ENCODE assay signal across 24 cellular contexts in the genomic region with DNA sequence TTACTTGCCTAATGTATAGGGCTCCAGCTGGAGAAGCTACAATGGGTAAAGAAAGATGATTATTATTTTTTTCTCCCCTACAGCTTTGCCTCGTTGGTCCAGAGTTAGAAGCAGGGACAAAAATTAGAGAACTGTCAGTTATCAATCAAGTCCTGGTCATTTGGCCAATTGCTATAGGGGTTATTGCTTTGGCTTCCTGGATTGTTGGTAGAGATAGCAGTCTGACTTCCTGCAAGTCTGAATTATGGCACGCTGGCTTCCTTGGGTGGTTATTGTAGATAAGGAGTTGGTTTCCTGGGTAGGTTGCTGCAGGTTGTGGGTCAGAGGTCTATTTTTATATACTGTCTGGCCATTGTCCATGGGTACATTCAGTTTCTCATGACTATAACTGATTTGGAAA.
DNase-seq lines count a peak whose midpoint lies in the region; ATAC-seq, FAIRE-seq and TF ChIP-seq lines count a peak whose summit lies in the region.
"Had no signal": no experiment of that assay in that cellular context is flagged by ENCODE, and none has a peak within 500 bp of the region (broad histone marks: within the 10 kb centered on the region; RNA-seq: fewer than 3 reads in every experiment).

No MANE protein-coding gene starts in this region.

- in situ Hi-C loops in HepG2 (cut with HindIII; ENCODE audit: extremely low pct_ligation_motif_present, low pct_unique_long_range_greater_than_20kb): no loop called here
- in situ Hi-C loops in KBM-7 (cut with MboI; ENCODE audit: low pct_unique_long_range_greater_than_20kb, low sequenced_read_pairs): no loop called here

- BruUV-seq in HepG2 (replicated peaks; lab: Mats Ljungman, UMichigan): no TSS peak

- H3K27me3 ChIP-seq in HepG2 (ENCODE audit: control insufficient read depth in 1 of 2, insufficient read depth in 2 of 2, low read length in 2 of 2) (0 out of 5 replicates have a peak, but pooled peaks cover 0 to 2% of the 10 kb centered on the region in 2 experiments), right lobe of liver (no peaks in the 10 kb centered on the region), osteoblast (ENCODE audit: insufficient read depth, low read length) (no peaks in the 10 kb centered on the region)
- H3K27me3 ChIP-seq: BLaER1 treated with 17β-estradiol and CSF1 and Interleukin-3, amounts not matched to agents 10 nM and 100 nM had no signal

- no peak for TF ChIP-seq RAD21 in HepG2 (CRISPR knock-in tag; IDR thresholded peaks at IDR 0.05)

- TF ChIP-seq CTCF in HepG2 (CRISPR knock-in tag; IDR thresholded peaks at IDR 0.05): no peak
- no peak for TF ChIP-seq CTCF in right lobe of liver (IDR thresholded peaks at IDR 0.05)
- TF ChIP-seq CTCF in osteoblast (IDR thresholded peaks at IDR 0.05; ENCODE audit: extremely low read depth, low read depth, low read length): no peak
- TF ChIP-seq CTCF in nephron progenitor cell (IDR thresholded peaks at IDR 0.05): no peak

- H3K4me2 ChIP-seq in HepG2 (ENCODE audit: low read depth, low read length) (no peak overlapping the region), osteoblast (ENCODE audit: insufficient read depth, low read length) (no peak overlapping the region)
- H3K4me2 ChIP-seq: A549; BLaER1 treated with 17β-estradiol and CSF1 and Interleukin-3, amounts not matched to agents 10 nM and 100 nM had no signal

- POLR2A ChIA-PET in HepG2 (lab: Yijun Ruan, JAX): no interaction called here

- H3K9me3 Mint-ChIP-seq in nephron progenitor cell: peaks cover 8% of the 10 kb centered on the region

- H3K36me3 Mint-ChIP-seq in nephron progenitor cell (ENCODE audit: low read depth): no peaks in the 10 kb centered on the region
- H3K36me3 Mint-ChIP-seq: CD8-positive, alpha-beta T cell had no signal

- no peak overlapping the region for H3K27ac Mint-ChIP-seq in nephron progenitor cell
- H3K27ac Mint-ChIP-seq: B cell; CD4-positive, alpha-beta T cell; CD8-positive, alpha-beta T cell had no signal

- TF ChIP-seq EP300 in HepG2 (IDR thresholded peaks at IDR 0.05; ENCODE audit: low read depth in 2 of 2, low read length in 2 of 2): no peak
- TF ChIP-seq EP300 in HepG2 (CRISPR knock-in tag; IDR thresholded peaks at IDR 0.05; ENCODE audit: borderline replicate concordance): no peak

- H3K79me2 ChIP-seq in HepG2 (ENCODE audit: insufficient read depth, low read length) (no peaks in the 10 kb centered on the region), osteoblast (ENCODE audit: insufficient read depth, low read length) (no peaks in the 10 kb centered on the region)

- H3K27ac ChIP-seq in HepG2 (ENCODE audit: extremely low read length, insufficient read depth, low read length) (no peak overlapping the region), right lobe of liver (no peak overlapping the region), osteoblast (ENCODE audit: low read depth, low read length) (no peak overlapping the region)
- H3K27ac ChIP-seq: 22Rv1; A549; BLaER1 treated with 17β-estradiol and CSF1 and Interleukin-3, amounts not matched to agents 10 nM and 100 nM; C4-2B had no signal

- CTCF ChIA-PET in HepG2 (lab: Yijun Ruan, JAX; ENCODE audit: low intra/inter-chr PET ratio, low total read pairs): no interaction called here

- H2AFZ ChIP-seq in HepG2 (ENCODE audit: low read length) (no peak overlapping the region), osteoblast (ENCODE audit: low read length) (no peak overlapping the region)

- H3K9me3 ChIP-seq in HepG2 (ENCODE audit: low read length) (peaks cover 5% of the 10 kb centered on the region; the same call in 1 of the 2 replicates), right lobe of liver (no peaks in the 10 kb centered on the region), osteoblast (ENCODE audit: low read depth, low read length) (no peaks in the 10 kb centered on the region)
- H3K9me3 ChIP-seq: A549, Caco-2 had no signal

- intact Hi-C loops in HepG2 (cut with micrococcal nuclease; ENCODE audit: unreplicated experiment) (no loop called here), right lobe of liver (cut with DNase I) (no loop called here)

- H3K36me3 ChIP-seq in HepG2 (replicated peaks in 1 of 2; ENCODE audit: control insufficient read depth in 1 of 2, insufficient read depth in 2 of 2, low read length in 2 of 2): no peaks in the 10 kb centered on the region
- H3K36me3 ChIP-seq in right lobe of liver: no peaks in the 10 kb centered on the region
- H3K36me3 ChIP-seq in osteoblast (ENCODE audit: insufficient read depth, low read length): no peaks in the 10 kb centered on the region
- H3K36me3 ChIP-seq: BLaER1 treated with 17β-estradiol and CSF1 and Interleukin-3, amounts not matched to agents 10 nM and 100 nM had no signal

- H3K4me1 Mint-ChIP-seq in nephron progenitor cell: peaks cover 22% of the 10 kb centered on the region
- H3K4me1 Mint-ChIP-seq: B cell had no signal

- H4K20me1 ChIP-seq in HepG2 (ENCODE audit: insufficient read depth, low read length): no peaks in the 10 kb centered on the region
- no peaks in the 10 kb centered on the region for H4K20me1 ChIP-seq in osteoblast (ENCODE audit: insufficient read depth, low read length)
- H4K20me1 ChIP-seq: BLaER1 treated with 17β-estradiol and CSF1 and Interleukin-3, amounts not matched to agents 10 nM and 100 nM had no signal

- no peak for FAIRE-seq in HepG2 (lab: Jason Lieb, UNC)
- FAIRE-seq: A549, D721Med, G401.6, GM12878, GM12892, GM18507 had no signal

- TF ChIP-seq POLR2A in HepG2 (IDR thresholded peaks at IDR 0.05; ENCODE audit: insufficient read depth in 1 of 2, low read depth in 2 of 2, low read length in 2 of 2) (no peak), right lobe of liver (IDR thresholded peaks at IDR 0.05) (no peak)

- WGBS in HepG2 (ENCODE audit: low lambda C conversion rate): 0% methylated on average over 2 of the region's 2 CpGs
- 19% methylated on average over 2 of the region's 2 CpGs for WGBS in right lobe of liver (ENCODE audit: insufficient coverage, low coverage, low lambda C conversion rate, missing lambda C conversion rate)

- peaks cover 2% of the 10 kb centered on the region for H3K27me3 Mint-ChIP-seq in nephron progenitor cell (ENCODE audit: low read depth, poor library complexity)
- H3K27me3 Mint-ChIP-seq: B cell; CD4-positive, alpha-beta T cell had no signal

- ATAC-seq in HepG2: no peak
- no peak for ATAC-seq in right lobe of liver
- ATAC-seq in HG02973 (IDR thresholded peaks at IDR 0.05; ENCODE audit: unreplicated experiment): no peak
- ATAC-seq: A549; CD8-positive, alpha-beta T cell; GM12878 had no signal

- H3K4me1 ChIP-seq in HepG2 (ENCODE audit: insufficient read depth, low read length) (peaks cover 35% of the 10 kb centered on the region), right lobe of liver (no peaks in the 10 kb centered on the region), osteoblast (ENCODE audit: insufficient read depth, low read length) (no peaks in the 10 kb centered on the region)
- H3K4me1 ChIP-seq: A549, Caco-2 had no signal

- no peak overlapping the region for H3K9ac ChIP-seq in HepG2 (ENCODE audit: insufficient read depth, low read depth, low read length)
- H3K9ac ChIP-seq: BLaER1 treated with 17β-estradiol and CSF1 and Interleukin-3, amounts not matched to agents 10 nM and 100 nM had no signal

- DNase-seq in HepG2 (ENCODE audit: low spot score): no peak
- DNase-seq in right lobe of liver: no peak
- peak; percentile 62 for DNase-seq in KBM-7
- DNase-seq in OCI-M1 (lab: John Stamatoyannopoulos, UW): peak; percentile 9
- DNase-seq in osteoblast (ENCODE audit: insufficient read length, low spot score, missing footprints): peak; percentile 4
- no peak for DNase-seq in activated CD4-positive, CD25-positive, alpha-beta regulatory T cell treated with anti-CD3 and anti-CD28 coated beads, Interleukin-2, amount 50 U/mL, for 72 hours
- DNase-seq in nephron progenitor cell: no peak
- DNase-seq: AML-193; Caco-2; Calu3; CD4-positive, alpha-beta T cell; CD8-positive, alpha-beta T cell; DMS79 treated with DMSO at 0.1 percent for 48 hours had no signal

- no peak overlapping the region for H3K4me3 Mint-ChIP-seq in nephron progenitor cell
- H3K4me3 Mint-ChIP-seq: B cell; CD4-positive, alpha-beta T cell; CD8-positive, alpha-beta T cell had no signal

- H3K4me3 ChIP-seq in HepG2 (replicated peaks in 1 of 3; ENCODE audit: insufficient read depth in 1 of 3, low read depth in 2 of 3, low read length in 3 of 3) (no peak overlapping the region), right lobe of liver (no peak overlapping the region), osteoblast (ENCODE audit: insufficient read depth, low read length) (no peak overlapping the region)
- H3K4me3 ChIP-seq: A549; BLaER1 treated with 17β-estradiol and CSF1 and Interleukin-3, amounts not matched to agents 10 nM and 100 nM; GM12878 had no signal

TF ChIP-seq in HepG2, 621 proteins besides CTCF, POLR2A, EP300 and RAD21:
- no peak for TF ChIP-seq ZNF569 (CRISPR knock-in tag; IDR thresholded peaks at IDR 0.05; ENCODE audit: borderline replicate concordance)
- peak; percentile 90 for TF ChIP-seq ZNF792 (CRISPR knock-in tag; IDR thresholded peaks at IDR 0.05)
- TF ChIP-seq ZNF839 (CRISPR knock-in tag; IDR thresholded peaks at IDR 0.05; ENCODE audit: borderline replicate concordance): no peak

Comparison
In these comparisons a context has a peak if more than half of its experiments do, and no peak if none do; other contexts are left out.
1. DNase-seq: peak in KBM-7 (single experiment), OCI-M1 (single experiment) and osteoblast (single experiment); none in HepG2 (single experiment), right lobe of liver (0 of 3), activated CD4-positive, CD25-positive, alpha-beta regulatory T cell treated with anti-CD3 and anti-CD28 coated beads, Interleukin-2, amount 50 U/mL, for 72 hours (single experiment) and nephron progenitor cell (single experiment).